ENCODE assay signal across 11 cellular contexts in the genomic region with DNA sequence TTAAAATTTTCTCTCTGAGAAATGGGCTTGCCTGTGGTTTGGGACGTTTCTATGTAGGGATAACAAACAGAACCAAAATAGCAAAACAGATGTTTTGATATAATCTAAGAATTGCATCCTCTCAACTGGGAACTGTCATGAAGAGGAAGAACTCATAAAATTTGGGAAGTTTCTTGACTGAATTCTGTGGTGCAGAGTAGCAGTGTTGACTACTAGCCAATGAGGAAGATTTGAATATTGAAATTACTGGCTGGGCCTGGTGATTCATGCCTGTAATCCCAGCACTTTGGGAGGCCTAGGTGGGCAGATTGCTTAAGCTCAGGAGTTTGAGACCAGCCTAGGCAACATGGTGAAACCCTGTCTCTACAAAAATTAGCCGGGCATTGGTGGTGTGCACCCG. TPM values are rescaled to one million over a fixed set of nuclear protein-coding genes. Genes with fewer than 3 reads are reported as not detected.
DNase-seq lines count a peak whose midpoint lies in the region; ATAC-seq, FAIRE-seq and TF ChIP-seq lines count a peak whose summit lies in the region.
"Had no signal": no experiment of that assay in that cellular context is flagged by ENCODE, and none has a peak within 500 bp of the region (broad histone marks: within the 10 kb centered on the region; RNA-seq: fewer than 3 reads in every experiment).

No MANE protein-coding gene starts in this region.

- TF ChIP-seq CTCF in Calu3 (IDR thresholded peaks at IDR 0.05; ENCODE audit: unreplicated experiment) (no peak), BE2C (IDR thresholded peaks at IDR 0.05; ENCODE audit: low read depth, low read length) (no peak)

- DNase-seq in stimulated activated CD4-positive, alpha-beta T cell treated with anti-CD3 and anti-CD28 coated beads, Interleukin-15, amount 100 ng/mL, for 24 hours: peak; percentile 13
- no peak for DNase-seq in stimulated activated CD4-positive, alpha-beta T cell treated with anti-CD3 and anti-CD28 coated beads, Interleukin-2, amount 100 ng/mL, for 48 hours
- DNase-seq in mesenchymal stem cell: peak; percentile 49
- no peak for DNase-seq in Calu3
- DNase-seq in BE2C: no peak
- DNase-seq in H54 (ENCODE audit: insufficient read length, low spot score): no peak
- DNase-seq: NCI-H2081 treated with DMSO at 0.1 percent for 48 hours, SW 1271 had no signal

- 62% methylated on average over 3 of the region's 3 CpGs for WGBS in mesenchymal stem cell

- TF ChIP-seq POLR2A in H54 (IDR thresholded peaks at IDR 0.05; ENCODE audit: low read depth, low read length): no peak

- BruUV-seq in Calu3 (replicated peaks; lab: Mats Ljungman, UMichigan): no TSS peak

- H3K9me3 ChIP-seq in mesenchymal stem cell (ENCODE audit: control insufficient read depth, low read length): no peaks in the 10 kb centered on the region
- no peaks in the 10 kb centered on the region for H3K9me3 ChIP-seq in BE2C
- H3K9me3 ChIP-seq: tibial nerve had no signal

- peaks cover 16% of the 10 kb centered on the region for H3K36me3 Mint-ChIP-seq in Calu3 (ENCODE audit: insufficient read depth, unreplicated experiment)

- no peaks in the 10 kb centered on the region for H3K27me3 ChIP-seq in mesenchymal stem cell (ENCODE audit: control insufficient read depth in 1 of 2, insufficient read depth in 1 of 2, low read length in 2 of 2)
- no peaks in the 10 kb centered on the region for H3K27me3 ChIP-seq in BE2C
- H3K27me3 ChIP-seq: tibial nerve had no signal

- H3K27ac ChIP-seq in angular gyrus (ENCODE audit: low read depth, low read length) (peak overlapping the region; percentile 50), mesenchymal stem cell (ENCODE audit: low read length, poor library complexity, severe bottlenecking) (no peak overlapping the region)

- H2AK5ac ChIP-seq in mesenchymal stem cell (ENCODE audit: low read length, severe bottlenecking): no peak overlapping the region

- H3K36me3 ChIP-seq in mesenchymal stem cell (ENCODE audit: control insufficient read depth in 1 of 2, insufficient read depth in 2 of 2, low read depth in 1 of 2, low read length in 2 of 2) (peaks cover 18 to 53% of the 10 kb centered on the region in 2 experiments), BE2C (peaks cover 25% of the 10 kb centered on the region)

- no peaks in the 10 kb centered on the region for H3K27me3 Mint-ChIP-seq in Calu3 (ENCODE audit: unreplicated experiment)

- H2BK12ac ChIP-seq in mesenchymal stem cell (ENCODE audit: low read length in 2 of 2): peak overlapping the region; percentile 49 to 93

- FAIRE-seq in H54 (lab: Jason Lieb, UNC): no peak

- peak overlapping the region; percentile 58 to 89 for H3K18ac ChIP-seq in mesenchymal stem cell (ENCODE audit: low read depth in 1 of 2, low read length in 2 of 2)

- no peak for ATAC-seq in HG02763 (IDR thresholded peaks at IDR 0.05; ENCODE audit: unreplicated experiment)

- CTCF ChIA-PET in Calu3 (lab: Charles Lee): interaction anchor here (0.6 to 0.7 kb wide), 2 partner anchors 207 to 411 kb away, joined by 3 to 4 read pairs; no protein-coding TSS in a partner anchor

- no peak overlapping the region for H2BK5ac ChIP-seq in mesenchymal stem cell (ENCODE audit: low read depth, low read length, poor library complexity, severe bottlenecking)

- H2AFZ ChIP-seq in mesenchymal stem cell (ENCODE audit: low read depth, low read length): no peak overlapping the region

- H4K8ac ChIP-seq in mesenchymal stem cell (ENCODE audit: low read length): peak overlapping the region; percentile 70

- peak overlapping the region; percentile 68 to 88 for H3K4ac ChIP-seq in mesenchymal stem cell (ENCODE audit: low read depth in 1 of 2, low read length in 2 of 2)

- intact Hi-C loops in Calu3 (cut with micrococcal nuclease; ENCODE audit: unreplicated experiment): no loop called here

- H3K23ac ChIP-seq in mesenchymal stem cell (ENCODE audit: low read length in 2 of 2): no peak overlapping the region

- no peak overlapping the region for H3K4me3 Mint-ChIP-seq in Calu3 (ENCODE audit: low read depth, unreplicated experiment)

- no peaks in the 10 kb centered on the region for H3K9me3 Mint-ChIP-seq in Calu3 (ENCODE audit: low read depth, unreplicated experiment)

- H4K91ac ChIP-seq in mesenchymal stem cell (ENCODE audit: low read length): peak overlapping the region; percentile 80

- H3K4me3 ChIP-seq in mesenchymal stem cell (ENCODE audit: insufficient read depth in 1 of 2, low read depth in 1 of 2, low read length in 2 of 2) (no peak overlapping the region), BE2C (ENCODE audit: low read depth, low read length) (no peak overlapping the region)
- H3K4me3 ChIP-seq: tibial nerve had no signal

- H3K9ac ChIP-seq in mesenchymal stem cell (ENCODE audit: low read length): peak overlapping the region; percentile 3

- peak overlapping the region in 1 of 2 experiments; percentile 53 for H3K14ac ChIP-seq in mesenchymal stem cell (ENCODE audit: low read length in 2 of 2)

- H2BK15ac ChIP-seq in mesenchymal stem cell (ENCODE audit: low read depth, poor library complexity, severe bottlenecking): no peak overlapping the region

- H3K4me1 ChIP-seq in mesenchymal stem cell (ENCODE audit: control insufficient read depth, insufficient read depth, low read depth, low read length) (peaks cover 3% of the 10 kb centered on the region), BE2C (peaks cover 21% of the 10 kb centered on the region)

- H3K27ac Mint-ChIP-seq in Calu3 (ENCODE audit: unreplicated experiment): no peak overlapping the region

- H3K4me1 Mint-ChIP-seq in Calu3 (ENCODE audit: low read depth, unreplicated experiment): peaks cover 9% of the 10 kb centered on the region

- no peak overlapping the region for H3K4me2 ChIP-seq in mesenchymal stem cell (ENCODE audit: low read length, poor library complexity, severe bottlenecking)

- peak overlapping the region; percentile 42 for H2BK120ac ChIP-seq in mesenchymal stem cell (ENCODE audit: low read depth, low read length)

- peaks cover 29% of the 10 kb centered on the region for H3K79me1 ChIP-seq in mesenchymal stem cell (replicated peaks; ENCODE audit: low read length, poor library complexity, severe bottlenecking)

RNA-seq across cellular contexts. Expression of gene ZNF609, which starts 42.2 kb away (rescaled TPM):
- 16.4 TPM for polyA plus RNA-seq in mesenchymal stem cell (2013, experiment 1 of 2)
- 15.5 TPM for polyA plus RNA-seq in mesenchymal stem cell (2013, experiment 2 of 2)
- total RNA-seq in Calu3 (2022): 48.9 and 50.6 TPM in 2 replicates
- polyA plus RNA-seq in BE2C (2012; ENCODE audit: insufficient read depth, insufficient read length, low read depth): 34.4 TPM

Comparison
In these comparisons a context has a peak if more than half of its experiments do, and no peak if none do; other contexts are left out.
1. DNase-seq: peak in stimulated activated CD4-positive, alpha-beta T cell treated with anti-CD3 and anti-CD28 coated beads, Interleukin-15, amount 100 ng/mL, for 24 hours (single experiment) and mesenchymal stem cell (single experiment); none in stimulated activated CD4-positive, alpha-beta T cell treated with anti-CD3 and anti-CD28 coated beads, Interleukin-2, amount 100 ng/mL, for 48 hours (0 of 2), Calu3 (single experiment), BE2C (single experiment) and H54 (single experiment).